In the genomic region with DNA sequence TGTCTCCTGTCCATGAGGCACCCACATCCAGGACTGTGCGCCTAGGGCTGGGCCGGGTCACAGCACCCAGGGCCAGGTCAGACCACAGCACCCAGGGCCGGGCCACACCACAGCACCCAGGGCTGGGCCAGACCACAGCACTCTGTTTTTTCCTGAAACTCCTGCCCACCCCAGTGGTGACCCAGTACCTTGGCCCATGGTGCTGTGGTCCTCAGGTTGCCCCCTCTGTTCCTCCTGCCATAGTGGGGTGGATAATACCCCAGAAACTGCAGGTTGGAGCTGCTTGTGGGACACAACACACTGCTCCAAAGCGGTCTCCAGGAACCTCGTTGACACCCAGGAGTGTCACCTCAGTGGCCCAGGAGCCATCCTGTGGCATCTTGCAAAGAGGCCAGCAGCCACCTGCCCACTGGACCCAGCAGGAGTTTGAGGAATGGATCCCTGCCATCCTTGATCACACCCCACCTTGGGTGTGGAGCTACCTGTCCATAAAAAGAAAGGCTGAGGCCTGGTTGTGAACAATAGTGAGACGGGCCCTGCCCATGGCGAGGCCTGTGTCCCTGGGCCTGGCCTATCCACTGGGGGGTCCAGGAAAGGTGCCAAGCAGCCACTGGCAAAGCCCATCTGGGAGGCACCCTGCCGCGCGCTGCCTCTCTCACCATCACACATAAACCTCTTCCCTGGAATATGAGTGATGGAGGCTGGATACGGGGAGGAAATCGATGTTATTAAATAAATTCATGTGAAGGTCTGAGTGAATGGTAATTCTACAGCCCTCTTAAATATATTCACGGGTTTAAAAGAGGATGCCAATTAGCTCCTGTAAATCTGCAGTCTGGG, we compare ENCODE assay signal across 23 cellular contexts.
DNase-seq lines count a peak whose midpoint lies in the region; ATAC-seq and TF ChIP-seq lines count a peak whose summit lies in the region.
"Had no signal": no experiment of that assay in that cellular context is flagged by ENCODE, and none has a peak within 500 bp of the region (broad histone marks: within the 10 kb centered on the region; RNA-seq: fewer than 3 reads in every experiment).

No MANE protein-coding gene starts in this region.

- no peak overlapping the region for H4K91ac ChIP-seq in neuronal stem cell (ENCODE audit: low read depth, low read length, poor library complexity)

- H3K9ac ChIP-seq in neuronal stem cell (ENCODE audit: low read depth, low read length, poor library complexity): no peak overlapping the region

- TF ChIP-seq CTCF in CD14-positive monocyte (IDR thresholded peaks at IDR 0.05) (no peak), RWPE2 (IDR thresholded peaks at IDR 0.05; ENCODE audit: poor library complexity, severe bottlenecking) (no peak)

- H3K9me3 ChIP-seq in RWPE2 (ENCODE audit: severe bottlenecking) (no peaks in the 10 kb centered on the region), neuronal stem cell (replicated peaks in 1 of 2; ENCODE audit: control insufficient read depth in 2 of 2, insufficient read depth in 1 of 2, low read depth in 1 of 2, low read length in 2 of 2) (peaks cover 4 to 28% of the 10 kb centered on the region in 2 donors)
- H3K9me3 ChIP-seq: thyroid gland had no signal

- no peak overlapping the region for H3K4me2 ChIP-seq in neuronal stem cell (ENCODE audit: insufficient read depth, low read length, poor library complexity, severe bottlenecking)

- no peak overlapping the region for H3K4me3 ChIP-seq in RWPE2 (ENCODE audit: severe bottlenecking)
- H3K4me3 ChIP-seq in neuronal stem cell (ENCODE audit: low read length in 2 of 2): no peak overlapping the region
- H3K4me3 ChIP-seq: MG63, thyroid gland had no signal

- H3K14ac ChIP-seq in neuronal stem cell (ENCODE audit: low read length): peak overlapping the region; percentile 51

- H3K36me3 ChIP-seq in RWPE2 (ENCODE audit: low read depth): peaks cover 9% of the 10 kb centered on the region
- peaks cover 0 to 8% of the 10 kb centered on the region in 2 donors for H3K36me3 ChIP-seq in neuronal stem cell (replicated peaks in 1 of 2; ENCODE audit: control insufficient read depth in 2 of 2, insufficient read depth in 2 of 2, low read length in 2 of 2)
- H3K36me3 ChIP-seq: MG63, thyroid gland had no signal

- no peak overlapping the region for H2BK5ac ChIP-seq in neuronal stem cell (ENCODE audit: low read length)

- H2BK15ac ChIP-seq in neuronal stem cell (ENCODE audit: low read length): no peak overlapping the region

- H3K27me3 Mint-ChIP-seq in CD14-positive monocyte (ENCODE audit: low read depth in 3 of 3): no peaks in the 10 kb centered on the region
- H3K27me3 Mint-ChIP-seq: activated CD8-positive, alpha-beta T cell treated with anti-CD3 and anti-CD28 coated beads for 36 hours had no signal

- H2AK5ac ChIP-seq in neuronal stem cell (ENCODE audit: low read depth, low read length): peak overlapping the region; percentile 44

- H2BK12ac ChIP-seq in neuronal stem cell (ENCODE audit: low read length): no peak overlapping the region

- H3K79me1 ChIP-seq in neuronal stem cell (ENCODE audit: low read depth, low read length): no peaks in the 10 kb centered on the region

- DNase-seq in CD14-positive monocyte (ENCODE audit: low spot score) (peak; percentile 38), RWPE2 (ENCODE audit: low spot score) (peak; percentile 44), left ventricle myocardium superior (peak; percentile 18), neuronal stem cell (ENCODE audit: low spot score) (no peak), AG08395 (ENCODE audit: low spot score) (no peak), amygdala (lab: John Stamatoyannopoulos, UW) (no peak), medulla oblongata (ENCODE audit: extremely low spot score) (no peak)
- DNase-seq: activated CD4-positive, CD25-positive, alpha-beta regulatory T cell treated with anti-CD3 and anti-CD28 coated beads, Interleukin-2, amount 50 U/mL, for 72 hours; activated T-cell treated with anti-CD3 and anti-CD28 coated beads for 4 hours; amniotic stem cell; cortex of kidney; mammary epithelial cell; MG63; NCI-H1417; NCI-H2081 treated with DMSO at 0.1 percent for 48 hours; NCI-H524; occipital lobe; PC-3; stimulated activated CD4-positive, alpha-beta T cell treated with anti-CD3 and anti-CD28 coated beads, Interleukin-4, amount 100 ng/mL, for 4 hours; stimulated activated naive CD4-positive, alpha-beta T cell treated with Interleukin-2 at 50 U/mL for 16 hours; thyroid gland had no signal

- H3K4me1 ChIP-seq in RWPE2 (ENCODE audit: insufficient read depth, poor library complexity, severe bottlenecking) (no peaks in the 10 kb centered on the region), neuronal stem cell (ENCODE audit: control insufficient read depth in 2 of 2, insufficient read depth in 1 of 2, low read depth in 1 of 2, low read length in 2 of 2) (peaks cover 0 to 11% of the 10 kb centered on the region in 2 donors)
- H3K4me1 ChIP-seq: thyroid gland had no signal

- intact Hi-C loops in CD14-positive monocyte (cut with micrococcal nuclease): no loop called here
- intact Hi-C loops in left ventricle myocardium superior (cut with micrococcal nuclease): no loop called here

- H3K4me1 Mint-ChIP-seq in CD14-positive monocyte: no peaks in the 10 kb centered on the region

- ATAC-seq in RWPE2 (ENCODE audit: low read depth): no peak
- ATAC-seq in left ventricle myocardium superior: no peak
- ATAC-seq in HG02852 (IDR thresholded peaks at IDR 0.05; ENCODE audit: unreplicated experiment): no peak
- ATAC-seq: PC-3 had no signal

- no peak overlapping the region for H4K8ac ChIP-seq in neuronal stem cell (ENCODE audit: low read depth, low read length)

- H3K27me3 ChIP-seq in RWPE2 (ENCODE audit: insufficient read depth, poor library complexity, severe bottlenecking) (no peaks in the 10 kb centered on the region), neuronal stem cell (ENCODE audit: control insufficient read depth in 3 of 3, insufficient read depth in 3 of 3, low read depth in 1 of 3, low read length in 3 of 3) (no peaks in the 10 kb centered on the region)
- H3K27me3 ChIP-seq: MG63, thyroid gland had no signal

- H3K4ac ChIP-seq in neuronal stem cell (ENCODE audit: low read length): no peak overlapping the region

- WGBS in neuronal stem cell (ENCODE audit: extremely low coverage in 2 of 2, insufficient read length in 2 of 2, insufficient replicate concordance in 1 of 2), 2 donors: no CpG with 5 or more reads among the region's 13 CpGs

- no peak overlapping the region for H3K4me3 Mint-ChIP-seq in CD14-positive monocyte
- H3K4me3 Mint-ChIP-seq: activated CD8-positive, alpha-beta T cell treated with anti-CD3 and anti-CD28 coated beads for 36 hours had no signal

- no peak overlapping the region for H2BK120ac ChIP-seq in neuronal stem cell (ENCODE audit: low read depth, low read length)

- no peak overlapping the region for H2AFZ ChIP-seq in neuronal stem cell (ENCODE audit: low read length)

- peaks cover 26 to 45% of the 10 kb centered on the region in 2 donors for H3K36me3 Mint-ChIP-seq in CD14-positive monocyte

- H3K23ac ChIP-seq in neuronal stem cell (ENCODE audit: low read depth, low read length, poor library complexity): peak overlapping the region; percentile 28

- peaks cover 10 to 24% (median 14%) of the 10 kb centered on the region in 7 donors for H3K9me3 Mint-ChIP-seq in CD14-positive monocyte
- H3K9me3 Mint-ChIP-seq: activated CD8-positive, alpha-beta T cell treated with anti-CD3 and anti-CD28 coated beads for 36 hours had no signal

- H3K18ac ChIP-seq in neuronal stem cell (ENCODE audit: low read length): peak overlapping the region; percentile 71

- peak overlapping the region in 1 of 7 donors; percentile 9 for H3K27ac Mint-ChIP-seq in CD14-positive monocyte
- H3K27ac Mint-ChIP-seq: activated CD8-positive, alpha-beta T cell treated with anti-CD3 and anti-CD28 coated beads for 36 hours had no signal

- H3K27ac ChIP-seq in RWPE2 (ENCODE audit: poor library complexity, severe bottlenecking) (no peak overlapping the region), neuronal stem cell (replicated peaks; ENCODE audit: low read length) (no peak overlapping the region)
- H3K27ac ChIP-seq: thyroid gland had no signal

Comparison
In these comparisons a context has a peak if more than half of its experiments do, and no peak if none do; other contexts are left out.
1. DNase-seq: peak in CD14-positive monocyte (single experiment), RWPE2 (single experiment) and left ventricle myocardium superior (single experiment); none in neuronal stem cell (single experiment), AG08395 (single experiment), amygdala (0 of 56) and medulla oblongata (single experiment).